1 cellular context compared by ENCODE assay signal in the genomic region with DNA sequence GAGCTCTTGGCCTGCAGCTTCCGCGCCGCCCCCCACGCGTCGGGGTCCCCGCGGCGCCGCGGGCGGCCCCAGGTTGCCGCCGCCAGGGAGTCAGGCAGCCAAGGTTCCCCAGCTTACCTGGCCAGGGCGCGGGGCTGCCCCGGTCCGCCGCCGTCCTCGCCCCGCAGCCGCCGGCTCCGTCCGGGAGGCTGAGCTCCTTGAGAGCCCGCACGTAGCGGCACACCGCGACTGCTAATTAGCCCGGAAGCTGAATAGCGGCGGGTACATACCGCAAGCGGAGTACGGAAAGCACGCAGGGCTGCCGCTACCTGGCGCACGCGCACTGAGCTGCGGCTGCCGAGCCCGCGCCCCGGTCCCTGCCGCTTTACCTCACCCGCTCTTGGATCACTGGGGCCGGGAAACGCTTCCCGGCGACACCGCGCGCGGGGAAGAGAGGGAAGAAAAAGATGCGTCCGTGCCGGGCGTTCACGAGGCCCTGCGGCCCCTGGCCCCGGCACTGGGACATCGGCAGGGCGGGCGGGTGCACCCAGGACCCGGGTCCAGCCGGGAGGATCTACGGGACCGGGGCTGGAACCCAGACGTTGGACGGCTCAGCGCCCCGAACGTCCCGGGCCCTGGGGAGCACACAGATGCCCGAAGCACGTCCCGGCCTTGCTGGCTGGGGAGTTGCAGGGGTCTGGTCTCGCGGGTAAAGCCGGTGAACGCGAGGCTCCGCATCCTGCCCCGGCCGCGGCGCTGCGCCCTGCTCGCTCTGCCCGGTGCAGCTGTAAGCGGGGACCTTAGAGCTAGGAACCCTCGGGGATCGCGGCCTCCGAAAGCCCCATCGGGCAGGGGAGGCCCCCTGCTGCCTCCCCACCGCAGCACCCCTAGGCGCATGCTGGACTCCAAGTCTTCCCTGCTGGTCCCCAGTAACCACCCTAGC.
TF ChIP-seq lines count a peak whose summit lies in the region.

A gene with protein sequence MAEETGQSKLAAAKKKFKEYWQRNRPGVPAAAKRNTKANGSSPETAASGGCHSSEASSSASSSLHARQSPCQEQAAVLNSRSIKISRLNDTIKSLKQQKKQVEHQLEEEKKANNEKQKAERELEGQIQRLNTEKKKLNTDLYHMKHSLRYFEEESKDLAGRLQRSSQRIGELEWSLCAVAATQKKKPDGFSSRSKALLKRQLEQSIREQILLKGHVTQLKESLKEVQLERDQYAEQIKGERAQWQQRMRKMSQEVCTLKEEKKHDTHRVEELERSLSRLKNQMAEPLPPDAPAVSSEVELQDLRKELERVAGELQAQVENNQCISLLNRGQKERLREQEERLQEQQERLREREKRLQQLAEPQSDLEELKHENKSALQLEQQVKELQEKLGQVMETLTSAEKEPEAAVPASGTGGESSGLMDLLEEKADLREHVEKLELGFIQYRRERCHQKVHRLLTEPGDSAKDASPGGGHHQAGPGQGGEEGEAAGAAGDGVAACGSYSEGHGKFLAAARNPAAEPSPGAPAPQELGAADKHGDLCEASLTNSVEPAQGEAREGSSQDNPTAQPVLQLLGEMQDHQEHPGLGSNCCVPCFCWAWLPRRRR (minus strand): TSS at position 253 of the 922 bp plus-strand sequence. CDS start 47,739 bp downstream, outside the sequence.

TF ChIP-seq in HCT116, 20 proteins besides CTCF, POLR2A, EP300 and RAD21 (continued from another document):
- TF ChIP-seq, protein P1, sequence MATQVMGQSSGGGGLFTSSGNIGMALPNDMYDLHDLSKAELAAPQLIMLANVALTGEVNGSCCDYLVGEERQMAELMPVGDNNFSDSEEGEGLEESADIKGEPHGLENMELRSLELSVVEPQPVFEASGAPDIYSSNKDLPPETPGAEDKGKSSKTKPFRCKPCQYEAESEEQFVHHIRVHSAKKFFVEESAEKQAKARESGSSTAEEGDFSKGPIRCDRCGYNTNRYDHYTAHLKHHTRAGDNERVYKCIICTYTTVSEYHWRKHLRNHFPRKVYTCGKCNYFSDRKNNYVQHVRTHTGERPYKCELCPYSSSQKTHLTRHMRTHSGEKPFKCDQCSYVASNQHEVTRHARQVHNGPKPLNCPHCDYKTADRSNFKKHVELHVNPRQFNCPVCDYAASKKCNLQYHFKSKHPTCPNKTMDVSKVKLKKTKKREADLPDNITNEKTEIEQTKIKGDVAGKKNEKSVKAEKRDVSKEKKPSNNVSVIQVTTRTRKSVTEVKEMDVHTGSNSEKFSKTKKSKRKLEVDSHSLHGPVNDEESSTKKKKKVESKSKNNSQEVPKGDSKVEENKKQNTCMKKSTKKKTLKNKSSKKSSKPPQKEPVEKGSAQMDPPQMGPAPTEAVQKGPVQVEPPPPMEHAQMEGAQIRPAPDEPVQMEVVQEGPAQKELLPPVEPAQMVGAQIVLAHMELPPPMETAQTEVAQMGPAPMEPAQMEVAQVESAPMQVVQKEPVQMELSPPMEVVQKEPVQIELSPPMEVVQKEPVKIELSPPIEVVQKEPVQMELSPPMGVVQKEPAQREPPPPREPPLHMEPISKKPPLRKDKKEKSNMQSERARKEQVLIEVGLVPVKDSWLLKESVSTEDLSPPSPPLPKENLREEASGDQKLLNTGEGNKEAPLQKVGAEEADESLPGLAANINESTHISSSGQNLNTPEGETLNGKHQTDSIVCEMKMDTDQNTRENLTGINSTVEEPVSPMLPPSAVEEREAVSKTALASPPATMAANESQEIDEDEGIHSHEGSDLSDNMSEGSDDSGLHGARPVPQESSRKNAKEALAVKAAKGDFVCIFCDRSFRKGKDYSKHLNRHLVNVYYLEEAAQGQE (IDR thresholded peaks at IDR 0.05; ENCODE audit: low read depth), result no peak
- TF ChIP-seq, protein P2, sequence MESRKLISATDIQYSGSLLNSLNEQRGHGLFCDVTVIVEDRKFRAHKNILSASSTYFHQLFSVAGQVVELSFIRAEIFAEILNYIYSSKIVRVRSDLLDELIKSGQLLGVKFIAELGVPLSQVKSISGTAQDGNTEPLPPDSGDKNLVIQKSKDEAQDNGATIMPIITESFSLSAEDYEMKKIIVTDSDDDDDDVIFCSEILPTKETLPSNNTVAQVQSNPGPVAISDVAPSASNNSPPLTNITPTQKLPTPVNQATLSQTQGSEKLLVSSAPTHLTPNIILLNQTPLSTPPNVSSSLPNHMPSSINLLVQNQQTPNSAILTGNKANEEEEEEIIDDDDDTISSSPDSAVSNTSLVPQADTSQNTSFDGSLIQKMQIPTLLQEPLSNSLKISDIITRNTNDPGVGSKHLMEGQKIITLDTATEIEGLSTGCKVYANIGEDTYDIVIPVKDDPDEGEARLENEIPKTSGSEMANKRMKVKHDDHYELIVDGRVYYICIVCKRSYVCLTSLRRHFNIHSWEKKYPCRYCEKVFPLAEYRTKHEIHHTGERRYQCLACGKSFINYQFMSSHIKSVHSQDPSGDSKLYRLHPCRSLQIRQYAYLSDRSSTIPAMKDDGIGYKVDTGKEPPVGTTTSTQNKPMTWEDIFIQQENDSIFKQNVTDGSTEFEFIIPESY (IDR thresholded peaks at IDR 0.05; ENCODE audit: extremely low read depth, insufficient replicate concordance, low read length), result no peak
- TF ChIP-seq JUND (IDR thresholded peaks at IDR 0.05) (no peak), FOSL1 (IDR thresholded peaks at IDR 0.05; ENCODE audit: low read depth) (no peak), SRF (IDR thresholded peaks at IDR 0.05; ENCODE audit: low read depth) (no peak), EGR1 (IDR thresholded peaks at IDR 0.05; ENCODE audit: low read depth) (no peak), EZH2phosphoT487 (IDR thresholded peaks at IDR 0.05; ENCODE audit: borderline replicate concordance) (no peak), CBX3 (IDR thresholded peaks at IDR 0.05; ENCODE audit: low read depth) (no peak), ELF1 (IDR thresholded peaks at IDR 0.05; ENCODE audit: borderline replicate concordance, low read depth) (peak; percentile 48), POLR2AphosphoS5 (IDR thresholded peaks at IDR 0.05; ENCODE audit: low read depth, low read length) (peak; percentile 48), EZH2 (IDR thresholded peaks at IDR 0.05) (no peak), CEBPB (IDR thresholded peaks at IDR 0.05; ENCODE audit: low read depth) (no peak)
- TF ChIP-seq, protein P3, sequence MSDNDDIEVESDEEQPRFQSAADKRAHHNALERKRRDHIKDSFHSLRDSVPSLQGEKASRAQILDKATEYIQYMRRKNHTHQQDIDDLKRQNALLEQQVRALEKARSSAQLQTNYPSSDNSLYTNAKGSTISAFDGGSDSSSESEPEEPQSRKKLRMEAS (IDR thresholded peaks at IDR 0.05), result peak; percentile 45; the same call in 1 of the 2 replicates
